In the genomic region with DNA sequence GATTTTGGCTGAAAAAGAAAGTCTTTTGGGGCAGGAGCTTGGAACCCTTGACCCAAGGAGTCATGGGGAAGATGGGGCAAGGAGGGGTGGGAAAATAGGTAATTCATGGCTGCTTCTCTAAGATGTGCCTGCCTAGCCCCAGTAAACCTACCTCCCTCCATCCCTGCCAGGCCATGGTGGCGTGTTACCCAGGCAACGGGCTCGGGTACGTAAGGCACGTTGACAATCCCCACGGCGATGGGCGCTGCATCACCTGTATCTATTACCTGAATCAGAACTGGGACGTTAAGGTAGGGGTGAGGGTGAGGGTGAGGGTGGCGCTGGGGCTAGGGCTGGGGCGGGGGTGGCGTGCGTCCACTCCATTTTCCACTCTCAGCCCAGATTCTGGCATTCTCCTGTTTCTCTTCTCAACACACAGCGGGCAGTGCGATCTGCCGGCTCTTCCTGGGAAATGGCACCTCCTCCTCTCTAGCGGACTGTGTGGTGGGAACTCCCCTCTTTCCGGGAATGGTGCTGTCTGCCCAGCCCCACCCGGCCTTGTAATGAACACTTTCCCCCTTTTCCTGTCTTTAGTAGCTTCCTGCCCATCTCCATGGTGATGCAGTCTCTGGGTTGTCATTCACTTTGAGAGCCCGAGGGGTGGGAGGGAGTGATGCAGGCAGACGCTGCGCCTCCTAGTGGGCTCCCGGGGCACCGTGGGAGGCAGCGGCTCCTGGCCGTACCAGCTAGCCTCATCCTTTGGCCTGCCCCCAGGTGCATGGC, we compare ENCODE assay signal across 8 cellular contexts.
A peak's percentile ranks its signal among the peaks of the same experiment; 100 is the strongest.
DNase-seq lines count a peak whose midpoint lies in the region; ATAC-seq and TF ChIP-seq lines count a peak whose summit lies in the region.

No MANE protein-coding gene starts in this region.

- no peaks in the 10 kb centered on the region for H3K27me3 ChIP-seq in layer of hippocampus (ENCODE audit: control insufficient read depth, insufficient read depth, low read length)

- peak; percentile 46 for DNase-seq in NCI-H1417 treated with DMSO at 0.1 percent for 48 hours (lab: John Stamatoyannopoulos, UW)
- peak; percentile 71 to 73 for DNase-seq in activated CD4-positive, alpha-beta T cell treated with anti-CD3 and anti-CD28 coated beads, Interleukin-2, amount 50 U/mL, for 4 hours
- DNase-seq in coronary artery (ENCODE audit: low spot score), result peak; percentile 91
- DNase-seq in stimulated activated CD4-positive, alpha-beta T cell treated with anti-CD3 and anti-CD28 coated beads, Interleukin-15, amount 100 ng/mL, for 24 hours, result peak; percentile 88
- no peak for DNase-seq in NCI-H2029 treated with DMSO at 0.1 percent for 48 hours (lab: John Stamatoyannopoulos, UW)

- ATAC-seq in GM18517 (IDR thresholded peaks at IDR 0.05; ENCODE audit: unreplicated experiment), result no peak

- H3K4me3 ChIP-seq in coronary artery, result peak overlapping the region; percentile 60

- H3K27ac ChIP-seq in coronary artery (peak overlapping the region; percentile 53 to 87), layer of hippocampus (ENCODE audit: low read depth, low read length) (peak overlapping the region; percentile 93)

- TF ChIP-seq CTCF in GM12873 (IDR thresholded peaks at IDR 0.05; ENCODE audit: insufficient read depth, low read depth, low read length, missing control alignments) (peak; percentile 90), coronary artery (IDR thresholded peaks at IDR 0.05) (peak; percentile 78)
